ENCODE assay signal across 15 cellular contexts in genomic region chr17:48795444-48796162, GRCh38. TPM values are rescaled to one million over a fixed set of nuclear protein-coding genes. Genes with fewer than 3 reads are reported as not detected.
DNase-seq lines count a peak whose midpoint lies in the region; ATAC-seq and TF ChIP-seq lines count a peak whose summit lies in the region.
"Had no signal": no experiment of that assay in that cellular context is flagged by ENCODE, and none has a peak within 500 bp of the region (broad histone marks: within the 10 kb centered on the region; RNA-seq: fewer than 3 reads in every experiment).

No MANE protein-coding gene starts in this region.

- peak; percentile 87 for DNase-seq in EL
- no peak for DNase-seq in SK-N-MC (ENCODE audit: low read depth, low spot score)
- peak; percentile 89 for DNase-seq in glomerular visceral epithelial cell (ENCODE audit: extremely low spot score)
- DNase-seq in sigmoid colon, result no peak
- DNase-seq in CD8-positive, alpha-beta memory T cell, result no peak
- no peak for DNase-seq in inferior parietal cortex (ENCODE audit: extremely low spot score)
- DNase-seq in T-helper 2 cell, result no peak
- DNase-seq: activated CD4-positive, alpha-beta memory T cell treated with anti-CD3 and anti-CD28 coated beads for 36 hours; glutamatergic neuron; NCI-H2171; ovary; upper lobe of right lung had no signal

- no peak for TF ChIP-seq POLR2A in sigmoid colon (IDR thresholded peaks at IDR 0.05)

- intact Hi-C loops in sigmoid colon (cut with DNase I), result no loop called here

- no peak for TF ChIP-seq EP300 in sigmoid colon (IDR thresholded peaks at IDR 0.05)

- H3K36me3 Mint-ChIP-seq in CD8-positive, alpha-beta memory T cell, result peaks cover 0 to 4% (median 0%) of the 10 kb centered on the region in 3 donors
- H3K36me3 Mint-ChIP-seq: activated CD4-positive, alpha-beta memory T cell treated with anti-CD3 and anti-CD28 coated beads for 36 hours; brain had no signal

- H3K36me3 ChIP-seq in SK-N-MC (ENCODE audit: insufficient read depth, low read length), result peaks cover 46% of the 10 kb centered on the region
- H3K36me3 ChIP-seq in sigmoid colon, result no peaks in the 10 kb centered on the region
- no peaks in the 10 kb centered on the region for H3K36me3 ChIP-seq in CD8-positive, alpha-beta memory T cell (ENCODE audit: insufficient read depth, low read length)
- H3K36me3 ChIP-seq: ovary, SJSA1, upper lobe of right lung had no signal

- no peaks in the 10 kb centered on the region for H3K27me3 ChIP-seq in sigmoid colon
- H3K27me3 ChIP-seq in CD8-positive, alpha-beta memory T cell (ENCODE audit: insufficient read depth, low read length, poor library complexity, severe bottlenecking), result peaks cover 10% of the 10 kb centered on the region
- H3K27me3 ChIP-seq: ovary, upper lobe of right lung had no signal

- H3K9me3 ChIP-seq in SK-N-MC (ENCODE audit: low read depth, low read length) (no peaks in the 10 kb centered on the region), sigmoid colon (no peaks in the 10 kb centered on the region)
- no peaks in the 10 kb centered on the region for H3K9me3 ChIP-seq in CD8-positive, alpha-beta memory T cell (ENCODE audit: low read length)
- H3K9me3 ChIP-seq: ovary, SJSA1, upper lobe of right lung had no signal

- peaks cover 0 to 7% (median 0%) of the 10 kb centered on the region in 3 donors for H3K4me1 Mint-ChIP-seq in CD8-positive, alpha-beta memory T cell
- H3K4me1 Mint-ChIP-seq: brain had no signal

- 8 to 48% methylated on average over 10 of the region's 10 CpGs for WGBS in sigmoid colon, 2 donors

- no peaks in the 10 kb centered on the region for H3K9me3 Mint-ChIP-seq in CD8-positive, alpha-beta memory T cell
- H3K9me3 Mint-ChIP-seq: activated CD4-positive, alpha-beta memory T cell treated with anti-CD3 and anti-CD28 coated beads for 36 hours had no signal

- peaks cover 20 to 60% of the 10 kb centered on the region in 2 donors for H3K27me3 Mint-ChIP-seq in CD8-positive, alpha-beta memory T cell

- no peak for TF ChIP-seq CTCF in sigmoid colon (IDR thresholded peaks at IDR 0.05)

- no peak for ATAC-seq in HG02759 (IDR thresholded peaks at IDR 0.05; ENCODE audit: unreplicated experiment)
- ATAC-seq: upper lobe of right lung had no signal

- peaks cover 0 to 32% (median 12%) of the 10 kb centered on the region in 4 donors for H3K4me1 ChIP-seq in sigmoid colon
- H3K4me1 ChIP-seq in CD8-positive, alpha-beta memory T cell (ENCODE audit: insufficient read depth, low read length), result no peaks in the 10 kb centered on the region

- no peak overlapping the region for H3K4me3 Mint-ChIP-seq in CD8-positive, alpha-beta memory T cell
- H3K4me3 Mint-ChIP-seq: activated CD4-positive, alpha-beta memory T cell treated with anti-CD3 and anti-CD28 coated beads for 36 hours; brain had no signal

- POLR2A ChIA-PET in CD8-positive, alpha-beta memory T cell (lab: Charles Lee), result no interaction called here

- peak overlapping the region in 1 of 8 donors; percentile 52 for H3K27ac Mint-ChIP-seq in CD8-positive, alpha-beta memory T cell
- H3K27ac Mint-ChIP-seq: activated CD4-positive, alpha-beta memory T cell treated with anti-CD3 and anti-CD28 coated beads for 36 hours had no signal

- H3K9ac ChIP-seq in SK-N-MC (ENCODE audit: insufficient read length), result no peak overlapping the region

- H3K4me3 ChIP-seq in SK-N-MC (no peak overlapping the region), sigmoid colon (no peak overlapping the region)
- no peak overlapping the region for H3K4me3 ChIP-seq in CD8-positive, alpha-beta memory T cell (ENCODE audit: low read length)
- H3K4me3 ChIP-seq: ovary, SJSA1, upper lobe of right lung had no signal

- peak overlapping the region; percentile 85 for H3K27ac ChIP-seq in SK-N-MC
- peak overlapping the region in 3 of 4 donors; percentile 25 to 34 (median 29) for H3K27ac ChIP-seq in sigmoid colon
- no peak overlapping the region for H3K27ac ChIP-seq in CD8-positive, alpha-beta memory T cell (ENCODE audit: low read depth, low read length)
- H3K27ac ChIP-seq: ovary, SJSA1, upper lobe of right lung had no signal

- CTCF ChIA-PET in CD8-positive, alpha-beta memory T cell (lab: Charles Lee), result no interaction called here

RNA-seq across cellular contexts. Expression of gene TTLL6, which starts 21.4 kb away (rescaled TPM):
- total RNA-seq in sigmoid colon, result under 1 TPM in 2 of 4 donors, not detected in 2; under 0.01 to 0.16 TPM
- 10 to 100 TPM in 1 of 3 donors, 1 to 10 TPM in 2; 3.5 to 10.5 (median 4.2) TPM for polyA plus RNA-seq in sigmoid colon
- total RNA-seq in CD8-positive, alpha-beta memory T cell, result not detected
- polyA plus RNA-seq in CD8-positive, alpha-beta memory T cell, result not detected
- total RNA-seq: activated CD4-positive, alpha-beta memory T cell treated with anti-CD3 and anti-CD28 coated beads for 36 hours; SJSA1 had no signal

RNA-seq across cellular contexts. Expression of gene CALCOCO2, which starts 35.2 kb away (rescaled TPM):
- total RNA-seq in sigmoid colon, result 100 to 1,000 TPM; 130 to 198 (median 146) TPM
- 100 to 1,000 TPM in 1 of 3 donors, 10 to 100 TPM in 2; 90.4 to 103 (median 91.9) TPM for polyA plus RNA-seq in sigmoid colon
- 10 to 100 TPM; 57.4 to 61.8 TPM for total RNA-seq in CD8-positive, alpha-beta memory T cell
- 182 TPM for polyA plus RNA-seq in CD8-positive, alpha-beta memory T cell

Comparison
In these comparisons a context has a peak if more than half of its experiments do, and no peak if none do; other contexts are left out.
1. DNase-seq: peak in EL (single experiment) and glomerular visceral epithelial cell (single experiment); none in SK-N-MC (single experiment), sigmoid colon (single experiment), CD8-positive, alpha-beta memory T cell (0 of 5), inferior parietal cortex (single experiment) and T-helper 2 cell (0 of 5).